In the genomic region with DNA sequence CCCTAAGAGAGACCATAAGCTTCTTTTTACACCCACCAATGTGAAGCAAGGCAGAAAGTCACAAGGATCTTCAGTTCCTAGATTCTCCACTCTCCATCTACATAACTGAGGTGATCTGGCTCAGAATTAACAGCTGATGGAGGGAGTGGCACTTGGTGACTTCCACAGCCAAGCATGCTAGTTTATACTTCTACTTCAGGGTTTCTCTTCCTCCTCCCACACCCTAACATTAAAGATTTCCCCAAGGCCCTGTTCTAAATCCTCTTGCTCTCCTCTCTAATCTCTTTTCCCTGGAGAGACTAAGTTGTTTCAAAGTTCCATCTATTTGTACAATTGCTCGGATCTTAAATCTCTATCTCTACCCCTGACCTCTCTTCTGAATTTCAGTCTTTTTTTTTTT, we compare ENCODE assay signal across 11 cellular contexts.
"Had no signal": no experiment of that assay in that cellular context is flagged by ENCODE, and none has a peak within 500 bp of the region (broad histone marks: within the 10 kb centered on the region; RNA-seq: fewer than 3 reads in every experiment).

No MANE protein-coding gene starts in this region.

- H3K9me3 Mint-ChIP-seq: activated naive CD8-positive, alpha-beta T cell treated with anti-CD3 and anti-CD28 coated beads, Interleukin-2, amount 10 ng/mL, durations not matched to agents 7 days and 5 days had no signal

- H3K4me1 Mint-ChIP-seq: activated naive CD8-positive, alpha-beta T cell treated with anti-CD3 and anti-CD28 coated beads, Interleukin-2, amount 10 ng/mL, durations not matched to agents 7 days and 5 days had no signal

- H3K4me3 ChIP-seq: breast epithelium, dorsolateral prefrontal cortex, skin epidermis, transverse colon had no signal

- H3K9me3 ChIP-seq: breast epithelium, transverse colon had no signal

- H2AFZ ChIP-seq: parathyroid adenoma had no signal

- H3K27ac Mint-ChIP-seq: activated naive CD8-positive, alpha-beta T cell treated with anti-CD3 and anti-CD28 coated beads, Interleukin-2, amount 10 ng/mL, durations not matched to agents 7 days and 5 days had no signal

- H3K4me3 Mint-ChIP-seq: activated naive CD8-positive, alpha-beta T cell treated with anti-CD3 and anti-CD28 coated beads, Interleukin-2, amount 10 ng/mL, durations not matched to agents 7 days and 5 days had no signal

- H3K27ac ChIP-seq: breast epithelium, dorsolateral prefrontal cortex, parathyroid adenoma, skin epidermis, transverse colon had no signal

- H3K9ac ChIP-seq: parathyroid adenoma had no signal

- ATAC-seq: activated CD4-positive, CD25-positive, alpha-beta regulatory T cell treated with anti-CD3 and anti-CD28 coated beads, Interleukin-2, amount 50 U/mL, for 24 hours had no signal

- H3K36me3 ChIP-seq: breast epithelium, transverse colon had no signal

- H3K79me2 ChIP-seq: parathyroid adenoma had no signal

- DNase-seq: activated gamma-delta T cell treated with Interleukin-2 at 50 U/mL for 16 hours; activated naive CD8-positive, alpha-beta T cell treated with anti-CD3 and anti-CD28 coated beads, Interleukin-2, amount 10 ng/mL, durations not matched to agents 7 days and 5 days; activated T-cell treated with anti-CD3 and anti-CD28 coated beads, Interleukin-2, amount 50 U/mL, for 48 hours; anterior cingulate cortex; dorsolateral prefrontal cortex; T-helper 2 cell; transverse colon had no signal

- H3K27me3 Mint-ChIP-seq: activated naive CD8-positive, alpha-beta T cell treated with anti-CD3 and anti-CD28 coated beads, Interleukin-2, amount 10 ng/mL, durations not matched to agents 7 days and 5 days had no signal

- H3K4me1 ChIP-seq: breast epithelium, parathyroid adenoma, transverse colon had no signal

- H3K27me3 ChIP-seq: transverse colon had no signal
